ENCODE assay signal across 22 cellular contexts in genomic region chrX:154419189-154419588, GRCh38.
"Had no signal": no experiment of that assay in that cellular context is flagged by ENCODE, and none has a peak within 500 bp of the region (broad histone marks: within the 10 kb centered on the region; RNA-seq: fewer than 3 reads in every experiment).

No MANE protein-coding gene starts in this region.

- H3K9me3 ChIP-seq: body of pancreas, mucosa of descending colon, sigmoid colon, testis, upper lobe of left lung had no signal

- H3K9me3 Mint-ChIP-seq: activated naive CD4-positive, alpha-beta T cell treated with anti-CD3 and anti-CD28 coated beads, Interleukin-2, amount 50 U/mL, for 24 hours; neural crest cell; T-helper 1 cell treated with Interleukin-12 subunit alpha and Interleukin-12 subunit beta and Interleukin-4 antibody, amounts not matched to agents 30 μg/mL and 1 μg/mL, for 36 hours; WTC11 had no signal

- DNase-seq: activated CD4-positive, alpha-beta T cell treated with anti-CD3 and anti-CD28 coated beads for 36 hours; activated CD4-positive, alpha-beta T cell treated with anti-CD3 and anti-CD28 coated beads, Interleukin-2, amount 50 U/mL, for 48 hours; activated gamma-delta T cell treated with Interleukin-2 at 50 U/mL for 16 hours; anterior cingulate cortex; body of pancreas; caudate nucleus; effector memory CD4-positive, alpha-beta T cell; foreskin melanocyte; hippocampal formation; kidney glomerular epithelial cell; mesendoderm; mucosa of descending colon; occipital lobe; sigmoid colon; stimulated activated CD4-positive, alpha-beta T cell treated with anti-CD3 and anti-CD28 coated beads, Interleukin-4, amount 100 ng/mL, for 4 hours; T1000; testis; upper lobe of left lung had no signal

- H3K4me3 Mint-ChIP-seq: activated CD4-positive, alpha-beta T cell treated with anti-CD3 and anti-CD28 coated beads for 36 hours; activated naive CD4-positive, alpha-beta T cell treated with anti-CD3 and anti-CD28 coated beads, Interleukin-2, amount 50 U/mL, for 24 hours; neural crest cell; T-helper 1 cell treated with Interleukin-12 subunit alpha and Interleukin-12 subunit beta and Interleukin-4 antibody, amounts not matched to agents 30 μg/mL and 1 μg/mL, for 36 hours; WTC11 had no signal

- H3K4me3 ChIP-seq: body of pancreas, mucosa of descending colon, sigmoid colon, testis, upper lobe of left lung had no signal

- H3K27ac ChIP-seq: body of pancreas, testis had no signal

- H3K27me3 ChIP-seq: body of pancreas, sigmoid colon, testis, upper lobe of left lung had no signal

- H3K27me3 Mint-ChIP-seq: activated CD4-positive, alpha-beta T cell treated with anti-CD3 and anti-CD28 coated beads for 36 hours; activated naive CD4-positive, alpha-beta T cell treated with anti-CD3 and anti-CD28 coated beads, Interleukin-2, amount 50 U/mL, for 24 hours had no signal

- H3K4me1 ChIP-seq: body of pancreas, sigmoid colon, testis, upper lobe of left lung had no signal

- H3K4me1 Mint-ChIP-seq: WTC11 had no signal

- H3K27ac Mint-ChIP-seq: activated CD4-positive, alpha-beta T cell treated with anti-CD3 and anti-CD28 coated beads for 36 hours; activated naive CD4-positive, alpha-beta T cell treated with anti-CD3 and anti-CD28 coated beads, Interleukin-2, amount 50 U/mL, for 24 hours; T-helper 1 cell treated with Interleukin-12 subunit alpha and Interleukin-12 subunit beta and Interleukin-4 antibody, amounts not matched to agents 30 μg/mL and 1 μg/mL, for 36 hours; WTC11 had no signal

- ATAC-seq: activated CD4-positive, alpha-beta T cell treated with anti-CD3 and anti-CD28 coated beads for 36 hours; body of pancreas; mucosa of descending colon; WTC11 had no signal

- H3K36me3 ChIP-seq: sigmoid colon had no signal
